In the genomic region with DNA sequence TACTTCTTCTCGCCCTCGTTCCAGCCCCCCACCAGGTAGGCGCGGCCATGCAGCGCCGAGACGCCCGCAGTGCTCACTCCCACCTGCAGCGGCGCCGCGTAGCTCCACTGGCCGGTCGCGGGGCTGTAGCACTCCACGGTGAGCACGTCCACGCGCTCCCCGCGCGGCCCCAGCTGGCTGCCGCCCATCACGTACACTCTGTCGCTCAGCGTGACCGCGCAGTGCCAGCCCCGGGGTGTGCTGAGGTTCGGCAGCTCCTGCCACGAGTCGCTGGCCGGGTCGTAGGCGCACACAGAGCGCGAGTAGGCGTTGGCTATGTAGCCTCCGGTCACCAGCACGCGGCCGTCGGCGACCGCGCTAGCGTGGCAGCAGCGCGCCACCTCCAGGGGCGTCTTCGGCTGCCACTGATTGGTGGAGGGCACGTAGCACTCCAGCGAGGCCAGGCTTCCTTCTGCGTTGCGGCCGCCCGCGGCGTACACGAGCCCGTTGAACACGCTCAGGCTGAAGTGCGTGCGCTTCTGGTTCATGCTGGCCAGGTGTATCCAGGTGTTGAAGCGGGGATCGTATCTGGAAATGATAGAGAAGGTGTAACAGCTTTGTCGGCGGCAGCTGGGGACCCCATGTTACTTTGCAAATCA, we compare ENCODE assay signal across 8 cellular contexts. TPM values are rescaled to one million over a fixed set of nuclear protein-coding genes. Genes with fewer than 3 reads are reported as not detected.
DNase-seq lines count a peak whose midpoint lies in the region; ATAC-seq and TF ChIP-seq lines count a peak whose summit lies in the region.

No MANE protein-coding gene starts in this region.

- H3K27me3 Mint-ChIP-seq in endodermal cell (ENCODE audit: insufficient read depth) (peaks cover 26% of the 10 kb centered on the region), mesothelial cell of epicardium (ENCODE audit: low read depth) (peaks cover 17% of the 10 kb centered on the region)

- H3K27ac Mint-ChIP-seq in endodermal cell (peak overlapping the region; percentile 88), mesothelial cell of epicardium (peak overlapping the region; percentile 61)

- H3K4me3 ChIP-seq in BJ (ENCODE audit: low read depth, low read length) (peak overlapping the region; percentile 62), endodermal cell (ENCODE audit: low read length) (peak overlapping the region; percentile 86)

- no peak for DNase-seq in BJ (ENCODE audit: low read depth)
- DNase-seq in NCI-H748 treated with DMSO at 0.1 percent for 48 hours (lab: John Stamatoyannopoulos, UW), result peak; percentile 88
- DNase-seq in activated CD8-positive, alpha-beta memory T cell treated with anti-CD3 and anti-CD28 coated beads for 4 hours (ENCODE audit: low read depth in 2 of 2), result peak; percentile 51 to 68
- peak; percentile 93 for DNase-seq in endodermal cell
- DNase-seq in mesothelial cell of epicardium (ENCODE audit: low spot score in 2 of 2, unreplicated experiment in 2 of 2), result peak; percentile 43 to 69
- peak; percentile 45 for DNase-seq in stimulated activated CD8-positive, alpha-beta memory T cell treated with anti-CD3 and anti-CD28 coated beads, Interleukin-15, amount 100 ng/mL, for 24 hours (ENCODE audit: low read depth)

- H3K9ac ChIP-seq in endodermal cell (ENCODE audit: extremely low read depth, low read length, poor library complexity, severe bottlenecking), result peak overlapping the region; percentile 57

- H3K36me3 ChIP-seq in BJ (ENCODE audit: control insufficient read depth, insufficient read depth, low read length) (no peaks in the 10 kb centered on the region), endodermal cell (ENCODE audit: control insufficient read depth, insufficient read depth, low read length) (no peaks in the 10 kb centered on the region)

- H3K4me1 Mint-ChIP-seq in endodermal cell, result no peaks in the 10 kb centered on the region
- H3K4me1 Mint-ChIP-seq in mesothelial cell of epicardium, result peaks cover 17% of the 10 kb centered on the region

- TF ChIP-seq CTCF in BJ (IDR thresholded peaks at IDR 0.05; ENCODE audit: insufficient read depth, low read depth, low read length) (peak; percentile 31; the same call in 1 of the 2 replicates), endodermal cell (conservative IDR thresholded peaks at IDR 0.05) (peak; percentile 55), mesothelial cell of epicardium (IDR thresholded peaks at IDR 0.05; ENCODE audit: unreplicated experiment) (no peak)

- POLR2A ChIA-PET in BJ (lab: Charles Lee), result no interaction called here

- no peak overlapping the region for H3K27ac ChIP-seq in endodermal cell (ENCODE audit: low read depth, low read length)

- ATAC-seq in GM19324 (IDR thresholded peaks at IDR 0.05; ENCODE audit: low FRiP score, unreplicated experiment) (peak; percentile 90), HG03439 (IDR thresholded peaks at IDR 0.05; ENCODE audit: unreplicated experiment) (peak; percentile 86)

- no peaks in the 10 kb centered on the region for H3K4me1 ChIP-seq in endodermal cell (ENCODE audit: control insufficient read depth, insufficient read depth, low read length)

- 3 to 4% methylated on average over 5 to 68 of the region's 68 CpGs for WGBS in endodermal cell (ENCODE audit: insufficient coverage in 1 of 2, insufficient read length in 1 of 2), 2 experiments

- no peaks in the 10 kb centered on the region for H3K9me3 ChIP-seq in endodermal cell (ENCODE audit: control insufficient read depth, low read length)

- H3K4me3 Mint-ChIP-seq in endodermal cell (peak overlapping the region; percentile 68), mesothelial cell of epicardium (peak overlapping the region; percentile 82)

- no peaks in the 10 kb centered on the region for H3K9me3 Mint-ChIP-seq in endodermal cell
- no peaks in the 10 kb centered on the region for H3K9me3 Mint-ChIP-seq in mesothelial cell of epicardium

- CTCF ChIA-PET in BJ (lab: Yijun Ruan, JAX), result interaction anchor here (0.6 to 4.7 kb wide), 30 partner anchors 9 to 167 kb away, joined by 3 to 109 read pairs (median 4); a partner anchor contains a TSS

- H3K36me3 Mint-ChIP-seq in endodermal cell (ENCODE audit: low read depth), result no peaks in the 10 kb centered on the region
- H3K36me3 Mint-ChIP-seq in mesothelial cell of epicardium, result no peaks in the 10 kb centered on the region

- H3K27me3 ChIP-seq in BJ (ENCODE audit: control insufficient read depth, insufficient read depth, low read length) (peaks cover 14% of the 10 kb centered on the region), endodermal cell (ENCODE audit: control insufficient read depth, insufficient read depth, low read length, poor library complexity, severe bottlenecking) (peaks cover 18% of the 10 kb centered on the region)

RNA-seq across cellular contexts. Expression of a gene that starts 13.7 kb away (rescaled TPM):
- 0.01 TPM in 1 of 2 replicates, not detected in the other for polyA plus RNA-seq in BJ (2011; rRNA removed)
- not detected in 2 replicates for polyA minus RNA-seq in BJ (2011; rRNA and poly(A)+ RNA removed)
- under 1 TPM; 0.15 to 0.64 TPM for total RNA-seq in endodermal cell
- polyA plus RNA-seq in endodermal cell (2013, experiment 1 of 2), result 0.18 TPM
- polyA plus RNA-seq in endodermal cell (2013, experiment 2 of 2), result 0.29 TPM
- 4.4 to 5.2 TPM (median 4.5 TPM) in 3 replicates for total RNA-seq in mesothelial cell of epicardium
